Comparison of ENCODE assay signal across 39 cellular contexts in genomic region chr13:53165201-53165600, GRCh38.
"Had no signal": no experiment of that assay in that cellular context is flagged by ENCODE, and none has a peak within 500 bp of the region (broad histone marks: within the 10 kb centered on the region; RNA-seq: fewer than 3 reads in every experiment).

No MANE protein-coding gene starts in this region.

- H3K36me3 ChIP-seq: Peyer's patch, SJSA1, WERI-Rb-1 had no signal

- H3K27ac ChIP-seq: body of pancreas, Peyer's patch, SJSA1, WERI-Rb-1 had no signal

- H3K9me3 ChIP-seq: body of pancreas, Peyer's patch, SJSA1 had no signal

- DNase-seq: activated CD4-positive, alpha-beta memory T cell treated with anti-CD3 and anti-CD28 coated beads, Interleukin-2, amount 10 ng/mL, durations not matched to agents 7 days and 5 days; activated CD4-positive, alpha-beta T cell treated with anti-CD3 and anti-CD28 coated beads for 1 hour; activated CD4-positive, alpha-beta T cell treated with anti-CD3 and anti-CD28 coated beads for 48 hours; activated CD4-positive, CD25-positive, alpha-beta regulatory T cell; activated CD8-positive, alpha-beta memory T cell treated with anti-CD3 and anti-CD28 coated beads for 24 hours; activated CD8-positive, alpha-beta memory T cell treated with anti-CD3 and anti-CD28 coated beads, Interleukin-2, amount 10 ng/mL, durations not matched to agents 7 days and 5 days; activated CD8-positive, alpha-beta memory T cell treated with anti-CD3 and anti-CD28 coated beads, Interleukin-2, amount 50 U/mL, for 48 hours; activated effector memory CD4-positive, alpha-beta T cell treated with anti-CD3 and anti-CD28 coated beads, Interleukin-2, amount 50 U/mL, for 16 hours; activated naive CD4-positive, alpha-beta T cell; activated naive CD4-positive, alpha-beta T cell treated with anti-CD3 and anti-CD28 coated beads, Interleukin-2, amount 50 U/mL, for 16 hours; activated naive CD8-positive, alpha-beta T cell treated with anti-CD3 and anti-CD28 coated beads for 36 hours; activated T-cell treated with anti-CD3 and anti-CD28 coated beads, Interleukin-2, amount 50 U/mL, for 1 hour; activated T-cell treated with anti-CD3 and anti-CD28 coated beads, Interleukin-2, amount 50 U/mL, for 72 hours; amygdala; body of pancreas; caudate nucleus; cerebellar nuclear complex; Karpas-422; NCI-H1105; NCI-H1417 treated with DMSO at 0.1 percent for 48 hours; NCI-H1694 treated with DMSO at 0.1 percent for 48 hours; NCI-H2029 treated with DMSO at 0.1 percent for 48 hours; NCI-H2107; NCI-H2171; NCI-H510A; NCI-H526; NCI-H748 treated with DMSO at 0.1 percent for 48 hours; NK-92 treated with Interleukin-12 subunit alpha and Interleukin-12 subunit beta, amount 100 ng/mL, for 24 hours; PC-3; Peyer's patch; RPMI8226; SHP77 treated with DMSO at 0.1 percent for 48 hours; SW 1271; T-helper 1 cell; T-helper 2 cell; T-helper 9 cell; WERI-Rb-1 had no signal

- H3K27me3 ChIP-seq: body of pancreas, Peyer's patch, SJSA1 had no signal

- H3K4me3 ChIP-seq: body of pancreas, Peyer's patch, SJSA1 had no signal

- ATAC-seq: activated CD8-positive, alpha-beta memory T cell treated with anti-CD3 and anti-CD28 coated beads, Interleukin-2, amount 10 ng/mL, durations not matched to agents 7 days and 5 days; activated T-cell treated with anti-CD3 and anti-CD28 coated beads, Interleukin-2, amount 50 U/mL, for 72 hours; activated T-helper 17 cell treated with anti-CD3 and anti-CD28 coated beads, Interleukin-2, amount 50 U/mL, for 72 hours; body of pancreas; PC-3 had no signal

- H3K4me1 ChIP-seq: body of pancreas, Peyer's patch, SJSA1 had no signal
